8 cellular contexts compared by ENCODE assay signal in genomic region chr13:95643814-95644598, GRCh38. TPM values are rescaled to one million over a fixed set of nuclear protein-coding genes. Genes with fewer than 3 reads are reported as not detected.
DNase-seq lines count a peak whose midpoint lies in the region; ATAC-seq lines count a peak whose summit lies in the region.

No MANE protein-coding gene starts in this region.

- intact Hi-C loops in left ventricle myocardium superior (cut with micrococcal nuclease) = no loop called here

- H3K27me3 ChIP-seq in rectal smooth muscle tissue (ENCODE audit: control insufficient read depth, insufficient read depth, low read length) = no peaks in the 10 kb centered on the region

- peak overlapping the region; percentile 60 for H3K4me3 Mint-ChIP-seq in activated naive CD8-positive, alpha-beta T cell
- peak overlapping the region in 5 of 10 donors; percentile 8 to 81 (median 56) for H3K4me3 Mint-ChIP-seq in naive thymus-derived CD8-positive, alpha-beta T cell

- peaks cover 9% of the 10 kb centered on the region for H3K4me1 Mint-ChIP-seq in activated naive CD8-positive, alpha-beta T cell (ENCODE audit: low read depth)
- H3K4me1 Mint-ChIP-seq in naive thymus-derived CD8-positive, alpha-beta T cell = peaks cover 3 to 15% (median 8%) of the 10 kb centered on the region in 4 donors

- no peak overlapping the region for H3K9ac ChIP-seq in rectal smooth muscle tissue (ENCODE audit: low read length)

- no peaks in the 10 kb centered on the region for H3K36me3 Mint-ChIP-seq in activated naive CD8-positive, alpha-beta T cell
- H3K36me3 Mint-ChIP-seq in naive thymus-derived CD8-positive, alpha-beta T cell = no peaks in the 10 kb centered on the region

- H3K4me1 ChIP-seq in rectal smooth muscle tissue (ENCODE audit: control insufficient read depth, insufficient read depth, low read length) = peaks cover 7% of the 10 kb centered on the region

- no peak overlapping the region for H3K27ac Mint-ChIP-seq in activated naive CD8-positive, alpha-beta T cell
- H3K27ac Mint-ChIP-seq in naive thymus-derived CD8-positive, alpha-beta T cell = no peak overlapping the region

- peak overlapping the region; percentile 67 for H3K4me3 ChIP-seq in rectal smooth muscle tissue (ENCODE audit: low read length)

- H3K27me3 Mint-ChIP-seq in activated naive CD8-positive, alpha-beta T cell = peaks cover 19% of the 10 kb centered on the region
- H3K27me3 Mint-ChIP-seq in naive thymus-derived CD8-positive, alpha-beta T cell = peaks cover 21 to 46% (median 28%) of the 10 kb centered on the region in 5 donors

- no peaks in the 10 kb centered on the region for H3K36me3 ChIP-seq in rectal smooth muscle tissue (ENCODE audit: control insufficient read depth, insufficient read depth, low read length)

- ATAC-seq in GM18519 (IDR thresholded peaks at IDR 0.05; ENCODE audit: low FRiP score, unreplicated experiment) (peak; percentile 17), left ventricle myocardium superior (peak; percentile 58)
- no peak for ATAC-seq in naive thymus-derived CD8-positive, alpha-beta T cell

- peak overlapping the region; percentile 75 for H3K27ac ChIP-seq in rectal smooth muscle tissue (ENCODE audit: low read depth, low read length)

- POLR2A ChIA-PET in naive thymus-derived CD8-positive, alpha-beta T cell (lab: Charles Lee) = interaction anchor here (0.6 kb wide), 1 partner anchor 35 kb away, joined by 3 read pairs; no protein-coding TSS in a partner anchor

- no peaks in the 10 kb centered on the region for H3K9me3 Mint-ChIP-seq in activated naive CD8-positive, alpha-beta T cell (ENCODE audit: low read depth)
- H3K9me3 Mint-ChIP-seq in naive thymus-derived CD8-positive, alpha-beta T cell = no peaks in the 10 kb centered on the region

- DNase-seq in A172 (ENCODE audit: low spot score) (peak; percentile 13), HK-2 (ENCODE audit: unreplicated experiment) (peak; percentile 50), left ventricle myocardium superior (peak; percentile 37), DMS114 treated with DMSO at 0.1 percent for 48 hours (lab: John Stamatoyannopoulos, UW; ENCODE audit: unreplicated experiment) (no peak)
- no peak for DNase-seq in naive thymus-derived CD8-positive, alpha-beta T cell

RNA-seq across cellular contexts. Expression of gene DZIP1, which starts 0.5 kb away (rescaled TPM):
- total RNA-seq in A172 (2014; rRNA removed; shearing (Covaris generic)) = 23.0 and 35.0 TPM in 2 replicates
- 4.0 TPM for total RNA-seq in left ventricle myocardium superior
- not detected for total RNA-seq in naive thymus-derived CD8-positive, alpha-beta T cell
- polyA plus RNA-seq in naive thymus-derived CD8-positive, alpha-beta T cell = not detected

RNA-seq across cellular contexts. Expression of gene DNAJC3, which starts 32.9 kb away (rescaled TPM):
- total RNA-seq in A172 (2014; rRNA removed; shearing (Covaris generic)) = 35.9 and 39.0 TPM in 2 replicates
- 31.7 TPM for total RNA-seq in left ventricle myocardium superior
- 10 to 100 TPM; 17.4 to 18.5 TPM for total RNA-seq in naive thymus-derived CD8-positive, alpha-beta T cell
- polyA plus RNA-seq in naive thymus-derived CD8-positive, alpha-beta T cell = 10 to 100 TPM; 11.3 to 17.0 (median 11.7) TPM

Comparison
In these comparisons a context has a peak if more than half of its experiments do, and no peak if none do; other contexts are left out.
1. DNase-seq: peak in A172 (single experiment), HK-2 (single experiment) and left ventricle myocardium superior (single experiment); none in DMS114 treated with DMSO at 0.1 percent for 48 hours (single experiment) and naive thymus-derived CD8-positive, alpha-beta T cell (0 of 10).
2. ATAC-seq: peak in GM18519 (single experiment) and left ventricle myocardium superior (single experiment); none in naive thymus-derived CD8-positive, alpha-beta T cell (0 of 2).